1 cellular context compared by ENCODE assay signal in the genomic region with DNA sequence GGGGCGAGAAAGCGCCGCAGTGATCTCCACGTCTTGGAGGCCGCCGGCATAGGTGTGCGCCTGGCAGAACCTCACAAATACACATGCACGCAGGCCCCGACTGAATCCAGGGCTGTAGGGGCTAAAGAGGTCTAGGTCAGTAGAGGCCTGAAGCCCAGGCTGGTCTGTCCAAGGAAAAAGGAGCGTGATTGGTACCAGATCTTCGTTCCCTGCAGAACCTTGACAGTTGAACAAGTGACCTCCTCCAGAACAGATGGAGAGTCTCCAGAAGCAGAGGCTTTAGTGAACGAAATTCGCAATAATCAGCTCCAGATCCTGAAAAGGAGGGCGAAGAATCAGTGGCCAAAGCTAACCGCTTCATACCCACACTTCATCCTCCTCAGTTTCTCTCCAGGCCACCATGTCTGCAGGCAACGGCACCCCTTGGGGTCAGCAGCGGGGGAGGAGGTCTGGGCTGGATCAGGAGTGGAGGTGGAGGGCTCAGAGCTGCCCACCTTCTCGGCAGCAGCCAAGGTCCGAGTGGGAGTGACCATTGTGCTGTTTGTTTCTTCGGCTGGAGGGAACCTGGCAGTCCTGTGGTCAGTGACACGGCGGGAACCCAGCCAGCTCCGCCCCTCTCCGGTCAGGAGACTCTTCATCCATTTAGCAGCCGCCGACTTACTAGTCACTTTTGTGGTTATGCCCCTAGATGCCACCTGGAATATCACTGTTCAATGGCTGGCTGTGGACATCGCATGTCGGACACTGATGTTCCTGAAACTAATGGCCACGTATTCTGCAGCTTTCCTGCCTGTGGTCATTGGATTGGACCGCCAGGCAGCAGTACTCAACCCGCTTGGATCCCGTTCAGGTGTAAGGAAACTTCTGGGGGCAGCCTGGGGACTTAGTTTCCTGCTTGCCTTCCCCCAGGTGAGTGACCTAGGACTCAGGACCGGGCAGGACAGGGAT.
TF ChIP-seq lines count a peak whose summit lies in the region.

No MANE protein-coding gene starts in this region.

TF ChIP-seq in K562, 482 proteins besides CTCF, POLR2A, EP300 and RAD21 (continued from another document and continues in another):
- TF ChIP-seq, protein P1, sequence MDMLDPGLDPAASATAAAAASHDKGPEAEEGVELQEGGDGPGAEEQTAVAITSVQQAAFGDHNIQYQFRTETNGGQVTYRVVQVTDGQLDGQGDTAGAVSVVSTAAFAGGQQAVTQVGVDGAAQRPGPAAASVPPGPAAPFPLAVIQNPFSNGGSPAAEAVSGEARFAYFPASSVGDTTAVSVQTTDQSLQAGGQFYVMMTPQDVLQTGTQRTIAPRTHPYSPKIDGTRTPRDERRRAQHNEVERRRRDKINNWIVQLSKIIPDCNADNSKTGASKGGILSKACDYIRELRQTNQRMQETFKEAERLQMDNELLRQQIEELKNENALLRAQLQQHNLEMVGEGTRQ (CRISPR knock-in tag; IDR thresholded peaks at IDR 0.05) = no peak
- TF ChIP-seq CC2D1A (IDR thresholded peaks at IDR 0.05) (no peak), GATAD2B (IDR thresholded peaks at IDR 0.05; ENCODE audit: borderline replicate concordance) (no peak), RBM15 (IDR thresholded peaks at IDR 0.05; ENCODE audit: insufficient read depth, low read length) (no peak), SNRNP70 (optimal IDR thresholded peaks at IDR 0.05; ENCODE audit: low read depth, low read length) (no peak), KLF10 (CRISPR knock-in tag; IDR thresholded peaks at IDR 0.05) (no peak), SMAD1 (IDR thresholded peaks at IDR 0.05; ENCODE audit: low read depth, low read length, partially characterized antibody) (no peak), ZC3H4 (CRISPR knock-in tag; IDR thresholded peaks at IDR 0.05; ENCODE audit: borderline replicate concordance) (no peak; the same call in 1 of the 2 replicates), ZNF174 (CRISPR knock-in tag; IDR thresholded peaks at IDR 0.05) (no peak)
- TF ChIP-seq, protein P2, sequence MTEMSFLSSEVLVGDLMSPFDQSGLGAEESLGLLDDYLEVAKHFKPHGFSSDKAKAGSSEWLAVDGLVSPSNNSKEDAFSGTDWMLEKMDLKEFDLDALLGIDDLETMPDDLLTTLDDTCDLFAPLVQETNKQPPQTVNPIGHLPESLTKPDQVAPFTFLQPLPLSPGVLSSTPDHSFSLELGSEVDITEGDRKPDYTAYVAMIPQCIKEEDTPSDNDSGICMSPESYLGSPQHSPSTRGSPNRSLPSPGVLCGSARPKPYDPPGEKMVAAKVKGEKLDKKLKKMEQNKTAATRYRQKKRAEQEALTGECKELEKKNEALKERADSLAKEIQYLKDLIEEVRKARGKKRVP (CRISPR knock-in tag; IDR thresholded peaks at IDR 0.05) = no peak
- TF ChIP-seq, protein P3, sequence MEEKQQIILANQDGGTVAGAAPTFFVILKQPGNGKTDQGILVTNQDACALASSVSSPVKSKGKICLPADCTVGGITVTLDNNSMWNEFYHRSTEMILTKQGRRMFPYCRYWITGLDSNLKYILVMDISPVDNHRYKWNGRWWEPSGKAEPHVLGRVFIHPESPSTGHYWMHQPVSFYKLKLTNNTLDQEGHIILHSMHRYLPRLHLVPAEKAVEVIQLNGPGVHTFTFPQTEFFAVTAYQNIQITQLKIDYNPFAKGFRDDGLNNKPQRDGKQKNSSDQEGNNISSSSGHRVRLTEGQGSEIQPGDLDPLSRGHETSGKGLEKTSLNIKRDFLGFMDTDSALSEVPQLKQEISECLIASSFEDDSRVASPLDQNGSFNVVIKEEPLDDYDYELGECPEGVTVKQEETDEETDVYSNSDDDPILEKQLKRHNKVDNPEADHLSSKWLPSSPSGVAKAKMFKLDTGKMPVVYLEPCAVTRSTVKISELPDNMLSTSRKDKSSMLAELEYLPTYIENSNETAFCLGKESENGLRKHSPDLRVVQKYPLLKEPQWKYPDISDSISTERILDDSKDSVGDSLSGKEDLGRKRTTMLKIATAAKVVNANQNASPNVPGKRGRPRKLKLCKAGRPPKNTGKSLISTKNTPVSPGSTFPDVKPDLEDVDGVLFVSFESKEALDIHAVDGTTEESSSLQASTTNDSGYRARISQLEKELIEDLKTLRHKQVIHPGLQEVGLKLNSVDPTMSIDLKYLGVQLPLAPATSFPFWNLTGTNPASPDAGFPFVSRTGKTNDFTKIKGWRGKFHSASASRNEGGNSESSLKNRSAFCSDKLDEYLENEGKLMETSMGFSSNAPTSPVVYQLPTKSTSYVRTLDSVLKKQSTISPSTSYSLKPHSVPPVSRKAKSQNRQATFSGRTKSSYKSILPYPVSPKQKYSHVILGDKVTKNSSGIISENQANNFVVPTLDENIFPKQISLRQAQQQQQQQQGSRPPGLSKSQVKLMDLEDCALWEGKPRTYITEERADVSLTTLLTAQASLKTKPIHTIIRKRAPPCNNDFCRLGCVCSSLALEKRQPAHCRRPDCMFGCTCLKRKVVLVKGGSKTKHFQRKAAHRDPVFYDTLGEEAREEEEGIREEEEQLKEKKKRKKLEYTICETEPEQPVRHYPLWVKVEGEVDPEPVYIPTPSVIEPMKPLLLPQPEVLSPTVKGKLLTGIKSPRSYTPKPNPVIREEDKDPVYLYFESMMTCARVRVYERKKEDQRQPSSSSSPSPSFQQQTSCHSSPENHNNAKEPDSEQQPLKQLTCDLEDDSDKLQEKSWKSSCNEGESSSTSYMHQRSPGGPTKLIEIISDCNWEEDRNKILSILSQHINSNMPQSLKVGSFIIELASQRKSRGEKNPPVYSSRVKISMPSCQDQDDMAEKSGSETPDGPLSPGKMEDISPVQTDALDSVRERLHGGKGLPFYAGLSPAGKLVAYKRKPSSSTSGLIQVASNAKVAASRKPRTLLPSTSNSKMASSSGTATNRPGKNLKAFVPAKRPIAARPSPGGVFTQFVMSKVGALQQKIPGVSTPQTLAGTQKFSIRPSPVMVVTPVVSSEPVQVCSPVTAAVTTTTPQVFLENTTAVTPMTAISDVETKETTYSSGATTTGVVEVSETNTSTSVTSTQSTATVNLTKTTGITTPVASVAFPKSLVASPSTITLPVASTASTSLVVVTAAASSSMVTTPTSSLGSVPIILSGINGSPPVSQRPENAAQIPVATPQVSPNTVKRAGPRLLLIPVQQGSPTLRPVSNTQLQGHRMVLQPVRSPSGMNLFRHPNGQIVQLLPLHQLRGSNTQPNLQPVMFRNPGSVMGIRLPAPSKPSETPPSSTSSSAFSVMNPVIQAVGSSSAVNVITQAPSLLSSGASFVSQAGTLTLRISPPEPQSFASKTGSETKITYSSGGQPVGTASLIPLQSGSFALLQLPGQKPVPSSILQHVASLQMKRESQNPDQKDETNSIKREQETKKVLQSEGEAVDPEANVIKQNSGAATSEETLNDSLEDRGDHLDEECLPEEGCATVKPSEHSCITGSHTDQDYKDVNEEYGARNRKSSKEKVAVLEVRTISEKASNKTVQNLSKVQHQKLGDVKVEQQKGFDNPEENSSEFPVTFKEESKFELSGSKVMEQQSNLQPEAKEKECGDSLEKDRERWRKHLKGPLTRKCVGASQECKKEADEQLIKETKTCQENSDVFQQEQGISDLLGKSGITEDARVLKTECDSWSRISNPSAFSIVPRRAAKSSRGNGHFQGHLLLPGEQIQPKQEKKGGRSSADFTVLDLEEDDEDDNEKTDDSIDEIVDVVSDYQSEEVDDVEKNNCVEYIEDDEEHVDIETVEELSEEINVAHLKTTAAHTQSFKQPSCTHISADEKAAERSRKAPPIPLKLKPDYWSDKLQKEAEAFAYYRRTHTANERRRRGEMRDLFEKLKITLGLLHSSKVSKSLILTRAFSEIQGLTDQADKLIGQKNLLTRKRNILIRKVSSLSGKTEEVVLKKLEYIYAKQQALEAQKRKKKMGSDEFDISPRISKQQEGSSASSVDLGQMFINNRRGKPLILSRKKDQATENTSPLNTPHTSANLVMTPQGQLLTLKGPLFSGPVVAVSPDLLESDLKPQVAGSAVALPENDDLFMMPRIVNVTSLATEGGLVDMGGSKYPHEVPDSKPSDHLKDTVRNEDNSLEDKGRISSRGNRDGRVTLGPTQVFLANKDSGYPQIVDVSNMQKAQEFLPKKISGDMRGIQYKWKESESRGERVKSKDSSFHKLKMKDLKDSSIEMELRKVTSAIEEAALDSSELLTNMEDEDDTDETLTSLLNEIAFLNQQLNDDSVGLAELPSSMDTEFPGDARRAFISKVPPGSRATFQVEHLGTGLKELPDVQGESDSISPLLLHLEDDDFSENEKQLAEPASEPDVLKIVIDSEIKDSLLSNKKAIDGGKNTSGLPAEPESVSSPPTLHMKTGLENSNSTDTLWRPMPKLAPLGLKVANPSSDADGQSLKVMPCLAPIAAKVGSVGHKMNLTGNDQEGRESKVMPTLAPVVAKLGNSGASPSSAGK (IDR thresholded peaks at IDR 0.05) = no peak
- TF ChIP-seq, protein P4, sequence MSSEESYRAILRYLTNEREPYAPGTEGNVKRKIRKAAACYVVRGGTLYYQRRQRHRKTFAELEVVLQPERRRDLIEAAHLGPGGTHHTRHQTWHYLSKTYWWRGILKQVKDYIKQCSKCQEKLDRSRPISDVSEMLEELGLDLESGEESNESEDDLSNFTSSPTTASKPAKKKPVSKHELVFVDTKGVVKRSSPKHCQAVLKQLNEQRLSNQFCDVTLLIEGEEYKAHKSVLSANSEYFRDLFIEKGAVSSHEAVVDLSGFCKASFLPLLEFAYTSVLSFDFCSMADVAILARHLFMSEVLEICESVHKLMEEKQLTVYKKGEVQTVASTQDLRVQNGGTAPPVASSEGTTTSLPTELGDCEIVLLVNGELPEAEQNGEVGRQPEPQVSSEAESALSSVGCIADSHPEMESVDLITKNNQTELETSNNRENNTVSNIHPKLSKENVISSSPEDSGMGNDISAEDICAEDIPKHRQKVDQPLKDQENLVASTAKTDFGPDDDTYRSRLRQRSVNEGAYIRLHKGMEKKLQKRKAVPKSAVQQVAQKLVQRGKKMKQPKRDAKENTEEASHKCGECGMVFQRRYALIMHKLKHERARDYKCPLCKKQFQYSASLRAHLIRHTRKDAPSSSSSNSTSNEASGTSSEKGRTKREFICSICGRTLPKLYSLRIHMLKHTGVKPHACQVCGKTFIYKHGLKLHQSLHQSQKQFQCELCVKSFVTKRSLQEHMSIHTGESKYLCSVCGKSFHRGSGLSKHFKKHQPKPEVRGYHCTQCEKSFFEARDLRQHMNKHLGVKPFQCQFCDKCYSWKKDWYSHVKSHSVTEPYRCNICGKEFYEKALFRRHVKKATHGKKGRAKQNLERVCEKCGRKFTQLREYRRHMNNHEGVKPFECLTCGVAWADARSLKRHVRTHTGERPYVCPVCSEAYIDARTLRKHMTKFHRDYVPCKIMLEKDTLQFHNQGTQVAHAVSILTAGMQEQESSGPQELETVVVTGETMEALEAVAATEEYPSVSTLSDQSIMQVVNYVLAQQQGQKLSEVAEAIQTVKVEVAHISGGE (CRISPR knock-in tag; IDR thresholded peaks at IDR 0.05) = 0 out of 6 replicates have a peak, but pooled peaks of 1 of the 3 experiments have one; percentile 11
- TF ChIP-seq, protein P5, sequence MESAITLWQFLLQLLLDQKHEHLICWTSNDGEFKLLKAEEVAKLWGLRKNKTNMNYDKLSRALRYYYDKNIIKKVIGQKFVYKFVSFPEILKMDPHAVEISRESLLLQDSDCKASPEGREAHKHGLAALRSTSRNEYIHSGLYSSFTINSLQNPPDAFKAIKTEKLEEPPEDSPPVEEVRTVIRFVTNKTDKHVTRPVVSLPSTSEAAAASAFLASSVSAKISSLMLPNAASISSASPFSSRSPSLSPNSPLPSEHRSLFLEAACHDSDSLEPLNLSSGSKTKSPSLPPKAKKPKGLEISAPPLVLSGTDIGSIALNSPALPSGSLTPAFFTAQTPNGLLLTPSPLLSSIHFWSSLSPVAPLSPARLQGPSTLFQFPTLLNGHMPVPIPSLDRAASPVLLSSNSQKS (CRISPR knock-in tag; IDR thresholded peaks at IDR 0.05) = no peak
- TF ChIP-seq, protein P6, sequence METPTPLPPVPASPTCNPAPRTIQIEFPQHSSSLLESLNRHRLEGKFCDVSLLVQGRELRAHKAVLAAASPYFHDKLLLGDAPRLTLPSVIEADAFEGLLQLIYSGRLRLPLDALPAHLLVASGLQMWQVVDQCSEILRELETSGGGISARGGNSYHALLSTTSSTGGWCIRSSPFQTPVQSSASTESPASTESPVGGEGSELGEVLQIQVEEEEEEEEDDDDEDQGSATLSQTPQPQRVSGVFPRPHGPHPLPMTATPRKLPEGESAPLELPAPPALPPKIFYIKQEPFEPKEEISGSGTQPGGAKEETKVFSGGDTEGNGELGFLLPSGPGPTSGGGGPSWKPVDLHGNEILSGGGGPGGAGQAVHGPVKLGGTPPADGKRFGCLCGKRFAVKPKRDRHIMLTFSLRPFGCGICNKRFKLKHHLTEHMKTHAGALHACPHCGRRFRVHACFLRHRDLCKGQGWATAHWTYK (CRISPR knock-in tag; IDR thresholded peaks at IDR 0.05) = no peak
- TF ChIP-seq, protein P7, sequence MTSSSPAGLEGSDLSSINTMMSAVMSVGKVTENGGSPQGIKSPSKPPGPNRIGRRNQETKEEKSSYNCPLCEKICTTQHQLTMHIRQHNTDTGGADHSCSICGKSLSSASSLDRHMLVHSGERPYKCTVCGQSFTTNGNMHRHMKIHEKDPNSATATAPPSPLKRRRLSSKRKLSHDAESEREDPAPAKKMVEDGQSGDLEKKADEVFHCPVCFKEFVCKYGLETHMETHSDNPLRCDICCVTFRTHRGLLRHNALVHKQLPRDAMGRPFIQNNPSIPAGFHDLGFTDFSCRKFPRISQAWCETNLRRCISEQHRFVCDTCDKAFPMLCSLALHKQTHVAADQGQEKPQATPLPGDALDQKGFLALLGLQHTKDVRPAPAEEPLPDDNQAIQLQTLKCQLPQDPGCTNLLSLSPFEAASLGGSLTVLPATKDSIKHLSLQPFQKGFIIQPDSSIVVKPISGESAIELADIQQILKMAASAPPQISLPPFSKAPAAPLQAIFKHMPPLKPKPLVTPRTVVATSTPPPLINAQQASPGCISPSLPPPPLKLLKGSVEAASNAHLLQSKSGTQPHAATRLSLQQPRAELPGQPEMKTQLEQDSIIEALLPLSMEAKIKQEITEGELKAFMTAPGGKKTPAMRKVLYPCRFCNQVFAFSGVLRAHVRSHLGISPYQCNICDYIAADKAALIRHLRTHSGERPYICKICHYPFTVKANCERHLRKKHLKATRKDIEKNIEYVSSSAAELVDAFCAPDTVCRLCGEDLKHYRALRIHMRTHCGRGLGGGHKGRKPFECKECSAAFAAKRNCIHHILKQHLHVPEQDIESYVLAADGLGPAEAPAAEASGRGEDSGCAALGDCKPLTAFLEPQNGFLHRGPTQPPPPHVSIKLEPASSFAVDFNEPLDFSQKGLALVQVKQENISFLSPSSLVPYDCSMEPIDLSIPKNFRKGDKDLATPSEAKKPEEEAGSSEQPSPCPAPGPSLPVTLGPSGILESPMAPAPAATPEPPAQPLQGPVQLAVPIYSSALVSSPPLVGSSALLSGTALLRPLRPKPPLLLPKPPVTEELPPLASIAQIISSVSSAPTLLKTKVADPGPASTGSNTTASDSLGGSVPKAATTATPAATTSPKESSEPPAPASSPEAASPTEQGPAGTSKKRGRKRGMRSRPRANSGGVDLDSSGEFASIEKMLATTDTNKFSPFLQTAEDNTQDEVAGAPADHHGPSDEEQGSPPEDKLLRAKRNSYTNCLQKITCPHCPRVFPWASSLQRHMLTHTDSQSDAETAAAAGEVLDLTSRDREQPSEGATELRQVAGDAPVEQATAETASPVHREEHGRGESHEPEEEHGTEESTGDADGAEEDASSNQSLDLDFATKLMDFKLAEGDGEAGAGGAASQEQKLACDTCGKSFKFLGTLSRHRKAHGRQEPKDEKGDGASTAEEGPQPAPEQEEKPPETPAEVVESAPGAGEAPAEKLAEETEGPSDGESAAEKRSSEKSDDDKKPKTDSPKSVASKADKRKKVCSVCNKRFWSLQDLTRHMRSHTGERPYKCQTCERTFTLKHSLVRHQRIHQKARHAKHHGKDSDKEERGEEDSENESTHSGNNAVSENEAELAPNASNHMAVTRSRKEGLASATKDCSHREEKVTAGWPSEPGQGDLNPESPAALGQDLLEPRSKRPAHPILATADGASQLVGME (CRISPR knock-in tag; IDR thresholded peaks at IDR 0.05) = no peak
- TF ChIP-seq, protein P8, sequence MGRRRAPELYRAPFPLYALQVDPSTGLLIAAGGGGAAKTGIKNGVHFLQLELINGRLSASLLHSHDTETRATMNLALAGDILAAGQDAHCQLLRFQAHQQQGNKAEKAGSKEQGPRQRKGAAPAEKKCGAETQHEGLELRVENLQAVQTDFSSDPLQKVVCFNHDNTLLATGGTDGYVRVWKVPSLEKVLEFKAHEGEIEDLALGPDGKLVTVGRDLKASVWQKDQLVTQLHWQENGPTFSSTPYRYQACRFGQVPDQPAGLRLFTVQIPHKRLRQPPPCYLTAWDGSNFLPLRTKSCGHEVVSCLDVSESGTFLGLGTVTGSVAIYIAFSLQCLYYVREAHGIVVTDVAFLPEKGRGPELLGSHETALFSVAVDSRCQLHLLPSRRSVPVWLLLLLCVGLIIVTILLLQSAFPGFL (CRISPR knock-in tag; IDR thresholded peaks at IDR 0.05) = peak; percentile 86; the same call in 1 of the 2 replicates
